In the genomic region with DNA sequence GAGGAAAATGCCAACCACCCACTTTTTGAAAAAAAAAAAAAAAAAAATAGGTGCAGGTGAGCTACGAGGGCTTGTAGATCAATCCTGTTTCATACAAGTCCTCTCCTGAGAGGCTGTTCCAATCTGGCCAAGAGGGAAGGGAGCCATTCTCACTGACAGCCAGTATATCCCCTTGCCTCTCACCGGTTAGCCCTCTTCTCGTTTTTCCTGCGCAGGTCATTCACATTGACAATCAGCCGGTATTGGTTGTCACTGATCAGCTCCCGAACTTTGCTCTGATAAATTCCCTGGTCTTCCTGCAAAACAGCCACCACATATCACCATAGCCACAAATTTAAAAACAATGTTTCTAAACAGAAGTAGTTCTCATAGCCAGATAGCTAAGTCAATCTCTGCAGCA, we compare ENCODE assay signal across 9 cellular contexts. TPM values are rescaled to one million over a fixed set of nuclear protein-coding genes. Genes with fewer than 3 reads are reported as not detected.
DNase-seq lines count a peak whose midpoint lies in the region; ATAC-seq lines count a peak whose summit lies in the region.
"Had no signal": no experiment of that assay in that cellular context is flagged by ENCODE, and none has a peak within 500 bp of the region (broad histone marks: within the 10 kb centered on the region; RNA-seq: fewer than 3 reads in every experiment).

No MANE protein-coding gene starts in this region.

- H3K4me3 ChIP-seq in Jurkat, Clone E6-1 (ENCODE audit: low read length) = peak overlapping the region; percentile 75
- peak overlapping the region; percentile 96 for H3K4me3 ChIP-seq in adipocyte (ENCODE audit: low read length)

- H3K36me3 Mint-ChIP-seq in naive thymus-derived CD8-positive, alpha-beta T cell = peaks cover 0 to 49% (median 26%) of the 10 kb centered on the region in 3 donors

- H3K9me3 ChIP-seq in ES-I3 (ENCODE audit: control insufficient read depth, insufficient read depth, low read length) = no peaks in the 10 kb centered on the region
- H3K9me3 ChIP-seq in adipocyte (ENCODE audit: control insufficient read depth, low read length) = no peaks in the 10 kb centered on the region

- H3K4me1 ChIP-seq in ES-I3 (ENCODE audit: insufficient read depth, low read length) (no peaks in the 10 kb centered on the region; the same call in 1 of the 2 replicates), adipocyte (ENCODE audit: control insufficient read depth, insufficient read depth, low read length) (peaks cover 30% of the 10 kb centered on the region)

- DNase-seq in Jurkat, Clone E6-1 (ENCODE audit: low read depth, low spot score) = no peak
- DNase-seq in adipocyte (ENCODE audit: low read depth) (no peak), COLO829 (ENCODE audit: low spot score) (no peak), NCI-H510A (lab: John Stamatoyannopoulos, UW) (no peak)
- no peak for DNase-seq in naive thymus-derived CD8-positive, alpha-beta T cell
- DNase-seq: activated CD4-positive, alpha-beta T cell treated with anti-CD3 and anti-CD28 coated beads, Interleukin-2, amount 50 U/mL, for 48 hours; kidney glomerular epithelial cell had no signal

- POLR2A ChIA-PET in naive thymus-derived CD8-positive, alpha-beta T cell (lab: Charles Lee) = interaction anchor here (0.9 to 7.8 kb wide), 7 partner anchors 14 to 140 kb away, joined by 3 to 108 read pairs (median 5); a partner anchor contains a TSS

- H3K9ac ChIP-seq in ES-I3 (ENCODE audit: low read depth, low read length) (peak overlapping the region; percentile 89), adipocyte (ENCODE audit: low read length) (peak overlapping the region; percentile 87)

- no peaks in the 10 kb centered on the region for H3K27me3 ChIP-seq in adipocyte (replicated peaks; ENCODE audit: control insufficient read depth, insufficient read depth, low read length)

- peaks cover 14 to 44% (median 37%) of the 10 kb centered on the region in 4 donors for H3K4me1 Mint-ChIP-seq in naive thymus-derived CD8-positive, alpha-beta T cell

- no peaks in the 10 kb centered on the region for H3K27me3 Mint-ChIP-seq in naive thymus-derived CD8-positive, alpha-beta T cell

- H3K9me3 Mint-ChIP-seq in naive thymus-derived CD8-positive, alpha-beta T cell = no peaks in the 10 kb centered on the region

- H3K4me3 Mint-ChIP-seq in naive thymus-derived CD8-positive, alpha-beta T cell = peak overlapping the region in 7 of 10 donors; percentile 27 to 72 (median 58)

- H3K36me3 ChIP-seq in ES-I3 (ENCODE audit: insufficient read depth, low read length) (peaks cover 48% of the 10 kb centered on the region), adipocyte (ENCODE audit: control insufficient read depth, insufficient read depth, low read length, severe bottlenecking) (peaks cover 41% of the 10 kb centered on the region)

- peak overlapping the region in 1 of 10 donors; percentile 11 for H3K27ac Mint-ChIP-seq in naive thymus-derived CD8-positive, alpha-beta T cell

- no peak for ATAC-seq in naive thymus-derived CD8-positive, alpha-beta T cell
- ATAC-seq in HG02870 (IDR thresholded peaks at IDR 0.05; ENCODE audit: unreplicated experiment) = no peak

RNA-seq across cellular contexts. Expression of a gene that starts 1.4 kb away (rescaled TPM):
- 225 TPM for polyA plus RNA-seq in Jurkat, Clone E6-1 (2012; ENCODE audit: insufficient read depth, insufficient read length)
- 10 to 100 TPM; 47.4 to 48.9 TPM for total RNA-seq in naive thymus-derived CD8-positive, alpha-beta T cell
- polyA plus RNA-seq in naive thymus-derived CD8-positive, alpha-beta T cell = 10 to 100 TPM; 45.5 to 63.5 (median 57.7) TPM

RNA-seq across cellular contexts. Expression of a gene that starts 38.8 kb away (rescaled TPM):
- not detected for polyA plus RNA-seq in Jurkat, Clone E6-1 (2012; ENCODE audit: insufficient read depth, insufficient read length)
- total RNA-seq in naive thymus-derived CD8-positive, alpha-beta T cell = not detected
- polyA plus RNA-seq in naive thymus-derived CD8-positive, alpha-beta T cell = under 1 TPM in 2 of 3 donors, not detected in 1; 0.21 to 0.34 TPM
